In the genomic region with DNA sequence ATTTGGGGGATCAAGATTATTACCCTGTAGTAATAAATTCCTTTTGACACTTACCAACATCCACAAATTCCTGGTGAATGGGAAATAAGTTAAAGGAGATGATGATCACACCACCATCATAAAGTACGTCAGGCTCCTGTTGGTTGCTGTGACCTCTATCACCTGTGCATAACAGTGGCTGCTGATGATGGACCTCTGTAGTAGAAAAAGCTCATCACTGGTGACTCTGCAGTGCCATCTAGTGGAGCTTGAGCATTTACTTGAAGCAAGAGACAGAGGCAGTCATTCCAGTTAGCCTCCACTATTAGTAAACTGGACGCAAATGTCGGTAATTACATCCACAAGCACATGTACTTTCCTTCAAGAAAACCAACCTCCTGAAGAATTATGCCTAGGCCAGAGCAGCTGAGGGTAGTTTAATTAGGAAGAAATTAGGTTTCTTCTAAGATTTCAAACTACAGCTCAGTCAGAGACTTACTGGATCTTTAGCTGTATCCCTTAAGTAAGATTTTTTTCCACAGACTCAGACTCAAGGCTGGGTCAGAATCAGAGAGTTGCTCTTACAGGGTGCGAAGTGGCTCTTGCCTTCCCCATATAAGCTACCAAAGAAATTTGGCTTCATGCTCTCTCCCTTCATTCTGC, we compare ENCODE assay signal across 8 cellular contexts. TPM values are rescaled to one million over a fixed set of nuclear protein-coding genes. Genes with fewer than 3 reads are reported as not detected.
DNase-seq lines count a peak whose midpoint lies in the region; ATAC-seq and TF ChIP-seq lines count a peak whose summit lies in the region.

No MANE protein-coding gene starts in this region.

- H3K27me3 ChIP-seq in lower lobe of right lung (ENCODE audit: low read depth), result no peaks in the 10 kb centered on the region

- H3K4me3 ChIP-seq in AG04449 (ENCODE audit: low read depth, low read length) (no peak overlapping the region), lower lobe of right lung (no peak overlapping the region)

- no peaks in the 10 kb centered on the region for H3K9me3 ChIP-seq in lower lobe of right lung

- peaks cover 45% of the 10 kb centered on the region for H3K36me3 ChIP-seq in lower lobe of right lung

- no peak overlapping the region for H3K27ac ChIP-seq in lower lobe of right lung

- DNase-seq in AG04449 (ENCODE audit: low read depth, low spot score) (peak; percentile 62), NCI-H345 treated with DMSO at 0.1 percent for 48 hours (lab: John Stamatoyannopoulos, UW; ENCODE audit: unreplicated experiment) (peak; percentile 79), dedifferentiated amniotic fluid mesenchymal stem cell (ENCODE audit: extremely low spot score) (peak; percentile 80), lower lobe of right lung (no peak)
- peak; percentile 51 for DNase-seq in activated CD4-positive, CD25-positive, alpha-beta regulatory T cell treated with anti-CD3 and anti-CD28 coated beads, Interleukin-2, amount 50 U/mL, for 16 hours (ENCODE audit: low read depth, low spot score)
- peak; percentile 51 for DNase-seq in stimulated activated CD8-positive, alpha-beta memory T cell treated with anti-CD3 and anti-CD28 coated beads, Interleukin-15, amount 100 ng/mL, for 1 hour (ENCODE audit: low read depth)

- peak; percentile 65 for ATAC-seq in GM18508 (IDR thresholded peaks at IDR 0.05; ENCODE audit: insufficient read depth, unreplicated experiment)
- ATAC-seq in HG03354 (IDR thresholded peaks at IDR 0.05; ENCODE audit: poor library complexity, severe bottlenecking, unreplicated experiment), result peak; percentile 88
- ATAC-seq in lower lobe of right lung, result peak; percentile 87 to 91

- peaks cover 9% of the 10 kb centered on the region for H3K4me1 ChIP-seq in lower lobe of right lung

- POLR2A ChIA-PET in AG04449 (lab: Yijun Ruan, JAX), result interaction anchor here (0.6 to 1.0 kb wide), 2 partner anchors 205 to 215 kb away, joined by 3 read pairs; a partner anchor contains a TSS

- peak; percentile 81 for TF ChIP-seq CTCF in AG04449 (IDR thresholded peaks at IDR 0.05; ENCODE audit: insufficient read depth, low read length, missing control alignments)
- peak; percentile 79 for TF ChIP-seq CTCF in lower lobe of right lung (IDR thresholded peaks at IDR 0.05)

- CTCF ChIA-PET in AG04449 (lab: Yijun Ruan, JAX), result interaction anchor here (0.6 to 3.3 kb wide), 74 partner anchors 9 to 737 kb away, joined by 3 to 100 read pairs (median 4); no protein-coding TSS in a partner anchor

- intact Hi-C loops in lower lobe of right lung (cut with DNase I), result no loop called here

RNA-seq across cellular contexts. Expression of a gene that starts 39.3 kb away (rescaled TPM):
- 49.9 TPM for total RNA-seq in lower lobe of right lung
